Comparison of ENCODE assay signal across 9 cellular contexts in genomic region chr2:84849271-84849952, GRCh38. TPM values are rescaled to one million over a fixed set of nuclear protein-coding genes. Genes with fewer than 3 reads are reported as not detected.
A peak's percentile ranks its signal among the peaks of the same experiment; 100 is the strongest.
DNase-seq lines count a peak whose midpoint lies in the region; ATAC-seq and TF ChIP-seq lines count a peak whose summit lies in the region.
"Had no signal": no experiment of that assay in that cellular context is flagged by ENCODE, and none has a peak within 500 bp of the region (broad histone marks: within the 10 kb centered on the region; RNA-seq: fewer than 3 reads in every experiment).

No MANE protein-coding gene starts in this region.

- POLR2A ChIA-PET in CD8-positive, alpha-beta memory T cell (lab: Charles Lee), result interaction anchor here (1.4 to 1.8 kb wide), 2 partner anchors 9 to 49 kb away, joined by 3 to 5 read pairs; no protein-coding TSS in a partner anchor
- POLR2A ChIA-PET in Panc1 (lab: Charles Lee), result no interaction called here

- H3K27ac Mint-ChIP-seq in CD8-positive, alpha-beta memory T cell, result peak overlapping the region; percentile 80 to 94 (median 88)

- intact Hi-C loops in Panc1 (cut with micrococcal nuclease; ENCODE audit: unreplicated experiment), result no loop called here

- ATAC-seq in Panc1 (peak; percentile 76; the same call in 1 of the 2 replicates), GM18858 (IDR thresholded peaks at IDR 0.05; ENCODE audit: unreplicated experiment) (no peak), GM21381 (IDR thresholded peaks at IDR 0.05; ENCODE audit: unreplicated experiment) (no peak), HG02852 (IDR thresholded peaks at IDR 0.05; ENCODE audit: unreplicated experiment) (no peak)

- no peak for TF ChIP-seq CTCF in Panc1 (IDR thresholded peaks at IDR 0.05)

- H3K27me3 ChIP-seq in CD8-positive, alpha-beta memory T cell (ENCODE audit: insufficient read depth, low read length, poor library complexity, severe bottlenecking), result no peaks in the 10 kb centered on the region
- no peaks in the 10 kb centered on the region for H3K27me3 ChIP-seq in Panc1 (ENCODE audit: control insufficient read depth, insufficient read depth, low read length)

- BruUV-seq in Panc1 (replicated peaks; lab: Mats Ljungman, UMichigan), result no TSS peak

- peak overlapping the region; percentile 37 for H3K4me3 ChIP-seq in CD8-positive, alpha-beta memory T cell (ENCODE audit: low read length)
- H3K4me3 ChIP-seq in Panc1 (ENCODE audit: low read depth in 2 of 2, low read length in 2 of 2), result no peak overlapping the region

- DNase-seq in CD8-positive, alpha-beta memory T cell, result peak; percentile 18 to 66 (median 49)
- DNase-seq in Panc1 (ENCODE audit: low read depth, low spot score), result no peak
- peak; percentile 31 for DNase-seq in activated gamma-delta T cell treated with anti-CD3 and anti-CD28 coated beads, Interleukin-2, amount 50 U/mL, for 16 hours (ENCODE audit: low read depth)
- DNase-seq in middle frontal gyrus (ENCODE audit: extremely low spot score, low spot score), result peak; percentile 42
- DNase-seq in NCI-H1436 treated with DMSO at 0.1 percent for 48 hours (lab: John Stamatoyannopoulos, UW), result no peak
- DNase-seq: NCI-H146 had no signal

- peak overlapping the region; percentile 54 to 84 (median 78) for H3K4me3 Mint-ChIP-seq in CD8-positive, alpha-beta memory T cell

- no peak overlapping the region for H3K27ac ChIP-seq in CD8-positive, alpha-beta memory T cell (ENCODE audit: low read depth, low read length)
- no peak overlapping the region for H3K27ac ChIP-seq in Panc1 (ENCODE audit: low read length)

- in situ Hi-C loops in Panc1 (cut with HindIII; ENCODE audit: low pct_unique_long_range_greater_than_20kb, low sequenced_read_pairs), result no loop called here

- no peaks in the 10 kb centered on the region for H3K36me3 ChIP-seq in CD8-positive, alpha-beta memory T cell (ENCODE audit: insufficient read depth, low read length)
- no peaks in the 10 kb centered on the region for H3K36me3 ChIP-seq in Panc1 (ENCODE audit: control insufficient read depth, insufficient read depth, low read length)

- H3K4me1 ChIP-seq in CD8-positive, alpha-beta memory T cell (ENCODE audit: insufficient read depth, low read length), result peaks cover 92% of the 10 kb centered on the region
- H3K4me1 ChIP-seq in Panc1 (ENCODE audit: control insufficient read depth, insufficient read depth, low read length), result no peaks in the 10 kb centered on the region

- CTCF ChIA-PET in CD8-positive, alpha-beta memory T cell (lab: Charles Lee), result interaction anchor here (0.7 to 7.6 kb wide), 8 partner anchors 8 to 108 kb away, joined by 3 to 44 read pairs (median 4); no protein-coding TSS in a partner anchor
- CTCF ChIA-PET in Panc1 (lab: Charles Lee), result interaction anchor here (1.0 kb wide), 1 partner anchor 45 kb away, joined by 3 read pairs; no protein-coding TSS in a partner anchor

- H3K27me3 Mint-ChIP-seq in CD8-positive, alpha-beta memory T cell, result no peaks in the 10 kb centered on the region

- no peaks in the 10 kb centered on the region for H3K9me3 ChIP-seq in CD8-positive, alpha-beta memory T cell (ENCODE audit: low read length)
- H3K9me3 ChIP-seq in Panc1 (ENCODE audit: control insufficient read depth, insufficient read depth, low read depth, low read length), result no peaks in the 10 kb centered on the region

- peaks cover 16 to 27% (median 22%) of the 10 kb centered on the region in 3 donors for H3K36me3 Mint-ChIP-seq in CD8-positive, alpha-beta memory T cell

- peaks cover 0 to 6% (median 4%) of the 10 kb centered on the region in 5 donors for H3K9me3 Mint-ChIP-seq in CD8-positive, alpha-beta memory T cell

- peaks cover 77 to 93% (median 91%) of the 10 kb centered on the region in 3 donors for H3K4me1 Mint-ChIP-seq in CD8-positive, alpha-beta memory T cell

RNA-seq across cellular contexts. Expression of gene TRABD2A, which starts 31.5 kb away (rescaled TPM):
- total RNA-seq in CD8-positive, alpha-beta memory T cell, result 10 to 100 TPM; 20.3 to 20.8 TPM
- polyA plus RNA-seq in CD8-positive, alpha-beta memory T cell, result 36.6 TPM
- total RNA-seq in Panc1 (2021; ENCODE audit: unreplicated experiment), result 1.7 TPM
- polyA plus RNA-seq in Panc1 (2012; ENCODE audit: insufficient read length), result 0.73 TPM

RNA-seq across cellular contexts. Expression of gene TMSB10, which starts 56.0 kb away (rescaled TPM):
- total RNA-seq in CD8-positive, alpha-beta memory T cell, result 1,000 to 10,000 TPM; 1,121 to 1,125 TPM
- 4,836 TPM for polyA plus RNA-seq in CD8-positive, alpha-beta memory T cell
- 1,916 TPM for total RNA-seq in Panc1 (2021; ENCODE audit: unreplicated experiment)
- polyA plus RNA-seq in Panc1 (2012; ENCODE audit: insufficient read length), result 3,818 TPM

Comparison
In these comparisons a context has a peak if more than half of its experiments do, and no peak if none do; other contexts are left out.
1. DNase-seq: peak in CD8-positive, alpha-beta memory T cell (5 of 5), activated gamma-delta T cell treated with anti-CD3 and anti-CD28 coated beads, Interleukin-2, amount 50 U/mL, for 16 hours (single experiment) and middle frontal gyrus (single experiment); none in Panc1 (single experiment) and NCI-H1436 treated with DMSO at 0.1 percent for 48 hours (single experiment).